Comparison of ENCODE assay signal across 15 cellular contexts in genomic region chr16:11315499-11315898, GRCh38. TPM values are rescaled to one million over a fixed set of nuclear protein-coding genes. Genes with fewer than 3 reads are reported as not detected.
A peak's percentile ranks its signal among the peaks of the same experiment; 100 is the strongest.
DNase-seq lines count a peak whose midpoint lies in the region; ATAC-seq and TF ChIP-seq lines count a peak whose summit lies in the region.
"Had no signal": no experiment of that assay in that cellular context is flagged by ENCODE, and none has a peak within 500 bp of the region (broad histone marks: within the 10 kb centered on the region; RNA-seq: fewer than 3 reads in every experiment).

No MANE protein-coding gene starts in this region.

- no peak overlapping the region for H3K4me3 ChIP-seq in Caco-2 (ENCODE audit: low read depth, low read length)
- H3K4me3 ChIP-seq in endodermal cell (ENCODE audit: low read length) = no peak overlapping the region
- H3K4me3 ChIP-seq in Karpas-422 (ENCODE audit: low read length) = no peak overlapping the region
- H3K4me3 ChIP-seq: left lung had no signal

- intact Hi-C loops in Caco-2 (cut with micrococcal nuclease; ENCODE audit: unreplicated experiment) = no loop called here

- H3K36me3 Mint-ChIP-seq in Caco-2 (ENCODE audit: insufficient read depth, unreplicated experiment) = peaks cover 12% of the 10 kb centered on the region
- H3K36me3 Mint-ChIP-seq in endodermal cell (ENCODE audit: low read depth) = no peaks in the 10 kb centered on the region
- no peaks in the 10 kb centered on the region for H3K36me3 Mint-ChIP-seq in neural crest cell (ENCODE audit: low read depth)
- H3K36me3 Mint-ChIP-seq: activated CD4-positive, alpha-beta memory T cell treated with anti-CD3 and anti-CD28 coated beads for 36 hours; activated naive CD4-positive, alpha-beta T cell treated with anti-CD3 and anti-CD28 coated beads, Interleukin-2, amount 50 U/mL, for 24 hours; CD4-positive, CD25-positive, alpha-beta regulatory T cell; IgD-negative memory B cell had no signal

- peak in 1 of 2 experiments; percentile 16 for TF ChIP-seq CTCF in Caco-2 (IDR thresholded peaks at IDR 0.05; ENCODE audit: insufficient read depth in 1 of 2, low read depth in 1 of 2, low read length in 1 of 2, severe bottlenecking in 1 of 2, unreplicated experiment in 1 of 2)
- peak; percentile 73 for TF ChIP-seq CTCF in endodermal cell (conservative IDR thresholded peaks at IDR 0.05)
- TF ChIP-seq CTCF in neural crest cell (conservative IDR thresholded peaks at IDR 0.05) = peak; percentile 48

- H3K36me3 ChIP-seq in Caco-2 (ENCODE audit: control insufficient read depth, insufficient read depth, low read length) (no peaks in the 10 kb centered on the region), endodermal cell (ENCODE audit: control insufficient read depth, insufficient read depth, low read length) (no peaks in the 10 kb centered on the region), Karpas-422 (ENCODE audit: insufficient read depth, low read length) (no peaks in the 10 kb centered on the region)
- H3K36me3 ChIP-seq: left lung had no signal

- H3K27ac Mint-ChIP-seq in Caco-2 (ENCODE audit: unreplicated experiment) (peak overlapping the region; percentile 61), endodermal cell (no peak overlapping the region), neural crest cell (ENCODE audit: unreplicated experiment) (no peak overlapping the region)
- H3K27ac Mint-ChIP-seq: activated CD4-positive, alpha-beta memory T cell treated with anti-CD3 and anti-CD28 coated beads for 36 hours; activated naive CD4-positive, alpha-beta T cell treated with anti-CD3 and anti-CD28 coated beads, Interleukin-2, amount 50 U/mL, for 24 hours had no signal

- POLR2A ChIA-PET in Caco-2 (lab: Charles Lee) = no interaction called here

- 34 to 36% methylated on average over 7 to 13 of the region's 13 CpGs for WGBS in endodermal cell (ENCODE audit: insufficient coverage in 1 of 2, insufficient read length in 1 of 2), 2 experiments

- H4K20me1 ChIP-seq in Karpas-422 (ENCODE audit: insufficient read depth, low read depth, low read length) = no peaks in the 10 kb centered on the region

- DNase-seq in Caco-2 (peak; percentile 38 to 70), M059J (ENCODE audit: low read depth) (peak; percentile 96), endodermal cell (peak; percentile 97), neural crest cell (ENCODE audit: low read depth, low spot score) (peak; percentile 14), GM03348 (ENCODE audit: low spot score) (no peak), Karpas-422 (no peak), NCI-H526 treated with DMSO at 0.1 percent for 48 hours (lab: John Stamatoyannopoulos, UW) (no peak)
- DNase-seq: activated CD4-positive, alpha-beta memory T cell treated with anti-CD3 and anti-CD28 coated beads for 36 hours; CD4-positive, CD25-positive, alpha-beta regulatory T cell; left lung had no signal

- H3K4me1 Mint-ChIP-seq in Caco-2 (ENCODE audit: low read depth, unreplicated experiment) (peaks cover 22% of the 10 kb centered on the region), endodermal cell (peaks cover 21% of the 10 kb centered on the region), neural crest cell (peaks cover 23% of the 10 kb centered on the region)

- H3K9me3 ChIP-seq in Caco-2 (no peaks in the 10 kb centered on the region), endodermal cell (ENCODE audit: control insufficient read depth, low read length) (no peaks in the 10 kb centered on the region), Karpas-422 (ENCODE audit: low read length) (no peaks in the 10 kb centered on the region)
- H3K9me3 ChIP-seq: left lung had no signal

- H2AFZ ChIP-seq in Karpas-422 (ENCODE audit: low read length) = no peak overlapping the region
- H2AFZ ChIP-seq: parathyroid adenoma had no signal

- H3K9me3 Mint-ChIP-seq in Caco-2 (ENCODE audit: unreplicated experiment) = no peaks in the 10 kb centered on the region
- no peaks in the 10 kb centered on the region for H3K9me3 Mint-ChIP-seq in endodermal cell
- H3K9me3 Mint-ChIP-seq in neural crest cell = no peaks in the 10 kb centered on the region
- H3K9me3 Mint-ChIP-seq: activated CD4-positive, alpha-beta memory T cell treated with anti-CD3 and anti-CD28 coated beads for 36 hours; activated naive CD4-positive, alpha-beta T cell treated with anti-CD3 and anti-CD28 coated beads, Interleukin-2, amount 50 U/mL, for 24 hours; CD4-positive, CD25-positive, alpha-beta regulatory T cell; IgD-negative memory B cell had no signal

- H3K9me2 ChIP-seq in Karpas-422 (replicated peaks; ENCODE audit: insufficient read depth, low read length) = no peaks in the 10 kb centered on the region

- CTCF ChIA-PET in Caco-2 (lab: Charles Lee) = no interaction called here

- no peak overlapping the region for H3K9ac ChIP-seq in endodermal cell (ENCODE audit: extremely low read depth, low read length, poor library complexity, severe bottlenecking)
- H3K9ac ChIP-seq in Karpas-422 (ENCODE audit: low read length) = no peak overlapping the region
- H3K9ac ChIP-seq: parathyroid adenoma had no signal

- H3K27ac ChIP-seq in endodermal cell (ENCODE audit: low read depth, low read length) = no peak overlapping the region
- H3K27ac ChIP-seq in Karpas-422 (ENCODE audit: low read length) = no peak overlapping the region
- H3K27ac ChIP-seq: left lung, parathyroid adenoma had no signal

- no peak overlapping the region for H3K4me2 ChIP-seq in Karpas-422 (ENCODE audit: low read depth, low read length, poor library complexity, severe bottlenecking)

- H3K4me1 ChIP-seq in Caco-2 (peaks cover 42% of the 10 kb centered on the region), endodermal cell (ENCODE audit: control insufficient read depth, insufficient read depth, low read length) (no peaks in the 10 kb centered on the region), Karpas-422 (ENCODE audit: low read length) (peaks cover 20% of the 10 kb centered on the region)

- BruUV-seq in Caco-2 (replicated peaks; lab: Mats Ljungman, UMichigan) = no TSS peak

- no peaks in the 10 kb centered on the region for H3K79me2 ChIP-seq in Karpas-422 (ENCODE audit: low read length)
- H3K79me2 ChIP-seq: parathyroid adenoma had no signal

- no peak overlapping the region for H3K4me3 Mint-ChIP-seq in Caco-2 (ENCODE audit: unreplicated experiment)
- no peak overlapping the region for H3K4me3 Mint-ChIP-seq in endodermal cell
- no peak overlapping the region for H3K4me3 Mint-ChIP-seq in neural crest cell
- H3K4me3 Mint-ChIP-seq: activated CD4-positive, alpha-beta memory T cell treated with anti-CD3 and anti-CD28 coated beads for 36 hours; activated naive CD4-positive, alpha-beta T cell treated with anti-CD3 and anti-CD28 coated beads, Interleukin-2, amount 50 U/mL, for 24 hours; CD4-positive, CD25-positive, alpha-beta regulatory T cell had no signal

- H3K27me3 ChIP-seq in Caco-2 (replicated peaks; ENCODE audit: control insufficient read depth, insufficient read depth, low read length) = no peaks in the 10 kb centered on the region
- H3K27me3 ChIP-seq in endodermal cell (ENCODE audit: control insufficient read depth, insufficient read depth, low read length, poor library complexity, severe bottlenecking) = no peaks in the 10 kb centered on the region
- no peaks in the 10 kb centered on the region for H3K27me3 ChIP-seq in Karpas-422 (ENCODE audit: low read length)
- H3K27me3 ChIP-seq: left lung had no signal

- ATAC-seq in HG03521 (IDR thresholded peaks at IDR 0.05; ENCODE audit: unreplicated experiment) = no peak
- ATAC-seq: left lung had no signal

- H3K27me3 Mint-ChIP-seq in Caco-2 (ENCODE audit: insufficient read depth, unreplicated experiment) = no peaks in the 10 kb centered on the region
- peaks cover 10% of the 10 kb centered on the region for H3K27me3 Mint-ChIP-seq in endodermal cell (ENCODE audit: insufficient read depth)
- H3K27me3 Mint-ChIP-seq in neural crest cell (ENCODE audit: low read depth) = peaks cover 12% of the 10 kb centered on the region
- H3K27me3 Mint-ChIP-seq: activated CD4-positive, alpha-beta memory T cell treated with anti-CD3 and anti-CD28 coated beads for 36 hours; activated naive CD4-positive, alpha-beta T cell treated with anti-CD3 and anti-CD28 coated beads, Interleukin-2, amount 50 U/mL, for 24 hours; CD4-positive, CD25-positive, alpha-beta regulatory T cell had no signal

RNA-seq across cellular contexts. Expression of gene RMI2, which starts 29.8 kb away (rescaled TPM):
- total RNA-seq in Caco-2 (2022) (47.4 and 52.7 TPM in 2 replicates), endodermal cell (10 to 100 TPM; 55.2 to 62.3 TPM), neural crest cell (39.6 and 41.9 TPM in 2 replicates)
- 42.6 and 46.9 TPM in 2 replicates for total RNA-seq in M059J (2014; rRNA removed; shearing (Covaris generic))
- polyA plus RNA-seq in endodermal cell (2013, experiment 1 of 2) = 48.6 TPM
- polyA plus RNA-seq in endodermal cell (2013, experiment 2 of 2) = 43.6 TPM
- total RNA-seq in Karpas-422 (2014; rRNA removed; shearing (Covaris generic); ENCODE audit: low replicate concordance) = 19.4 and 45.2 TPM in 2 replicates

RNA-seq across cellular contexts. Expression of gene PRM1, which starts 34.4 kb away (rescaled TPM):
- not detected in 2 replicates for total RNA-seq in Caco-2 (2022)
- not detected in 2 replicates for total RNA-seq in M059J (2014; rRNA removed; shearing (Covaris generic))
- total RNA-seq in endodermal cell = not detected
- not detected for polyA plus RNA-seq in endodermal cell (2013, experiment 1 of 2)
- not detected for polyA plus RNA-seq in endodermal cell (2013, experiment 2 of 2)
- total RNA-seq in neural crest cell = not detected in 2 replicates
- total RNA-seq in Karpas-422 (2014; rRNA removed; shearing (Covaris generic); ENCODE audit: low replicate concordance) = not detected in 2 replicates
- total RNA-seq: activated CD4-positive, alpha-beta memory T cell treated with anti-CD3 and anti-CD28 coated beads for 36 hours; CD4-positive, CD25-positive, alpha-beta regulatory T cell; left lung; ureter had no signal
- polyA plus RNA-seq: CD4-positive, CD25-positive, alpha-beta regulatory T cell; IgD-negative memory B cell had no signal

RNA-seq across cellular contexts. Expression of gene PRM2, which starts 39.2 kb away (rescaled TPM):
- total RNA-seq in Caco-2 (2022) = not detected in 2 replicates
- not detected in 2 replicates for total RNA-seq in M059J (2014; rRNA removed; shearing (Covaris generic))
- total RNA-seq in endodermal cell = not detected
- not detected for polyA plus RNA-seq in endodermal cell (2013, experiment 1 of 2)
- polyA plus RNA-seq in endodermal cell (2013, experiment 2 of 2) = not detected
- not detected in 2 replicates for total RNA-seq in neural crest cell
- total RNA-seq in Karpas-422 (2014; rRNA removed; shearing (Covaris generic); ENCODE audit: low replicate concordance) = not detected in 2 replicates
- total RNA-seq: activated CD4-positive, alpha-beta memory T cell treated with anti-CD3 and anti-CD28 coated beads for 36 hours; CD4-positive, CD25-positive, alpha-beta regulatory T cell; left lung; ureter had no signal
- polyA plus RNA-seq: CD4-positive, CD25-positive, alpha-beta regulatory T cell; IgD-negative memory B cell had no signal

RNA-seq across cellular contexts. Expression of gene PRM3, which starts 42.1 kb away (rescaled TPM):
- not detected in 2 replicates for total RNA-seq in Caco-2 (2022)
- total RNA-seq in M059J (2014; rRNA removed; shearing (Covaris generic)) = not detected in 2 replicates
- total RNA-seq in endodermal cell = not detected
- polyA plus RNA-seq in endodermal cell (2013, experiment 1 of 2) = not detected
- not detected for polyA plus RNA-seq in endodermal cell (2013, experiment 2 of 2)
- total RNA-seq in neural crest cell = not detected in 2 replicates
- not detected in 2 replicates for total RNA-seq in Karpas-422 (2014; rRNA removed; shearing (Covaris generic); ENCODE audit: low replicate concordance)
- total RNA-seq: activated CD4-positive, alpha-beta memory T cell treated with anti-CD3 and anti-CD28 coated beads for 36 hours; CD4-positive, CD25-positive, alpha-beta regulatory T cell; left lung; ureter had no signal
- polyA plus RNA-seq: CD4-positive, CD25-positive, alpha-beta regulatory T cell; IgD-negative memory B cell had no signal

RNA-seq across cellular contexts. Expression of gene TNP2, which starts 46.4 kb away (rescaled TPM):
- not detected in 2 replicates for total RNA-seq in Caco-2 (2022)
- not detected in 2 replicates for total RNA-seq in M059J (2014; rRNA removed; shearing (Covaris generic))
- not detected for total RNA-seq in endodermal cell
- not detected for polyA plus RNA-seq in endodermal cell (2013, experiment 1 of 2)
- not detected for polyA plus RNA-seq in endodermal cell (2013, experiment 2 of 2)
- not detected in 2 replicates for total RNA-seq in neural crest cell
- total RNA-seq in Karpas-422 (2014; rRNA removed; shearing (Covaris generic); ENCODE audit: low replicate concordance) = not detected in 2 replicates
- total RNA-seq: activated CD4-positive, alpha-beta memory T cell treated with anti-CD3 and anti-CD28 coated beads for 36 hours; CD4-positive, CD25-positive, alpha-beta regulatory T cell; left lung; ureter had no signal
- polyA plus RNA-seq: CD4-positive, CD25-positive, alpha-beta regulatory T cell; IgD-negative memory B cell had no signal

Comparison
In these comparisons a context has a peak if more than half of its experiments do, and no peak if none do; other contexts are left out.
1. DNase-seq: peak in Caco-2 (2 of 2), M059J (single experiment), endodermal cell (single experiment) and neural crest cell (single experiment); none in GM03348 (single experiment), Karpas-422 (single experiment) and NCI-H526 treated with DMSO at 0.1 percent for 48 hours (single experiment).